ENCODE assay signal across 8 cellular contexts in the genomic region with DNA sequence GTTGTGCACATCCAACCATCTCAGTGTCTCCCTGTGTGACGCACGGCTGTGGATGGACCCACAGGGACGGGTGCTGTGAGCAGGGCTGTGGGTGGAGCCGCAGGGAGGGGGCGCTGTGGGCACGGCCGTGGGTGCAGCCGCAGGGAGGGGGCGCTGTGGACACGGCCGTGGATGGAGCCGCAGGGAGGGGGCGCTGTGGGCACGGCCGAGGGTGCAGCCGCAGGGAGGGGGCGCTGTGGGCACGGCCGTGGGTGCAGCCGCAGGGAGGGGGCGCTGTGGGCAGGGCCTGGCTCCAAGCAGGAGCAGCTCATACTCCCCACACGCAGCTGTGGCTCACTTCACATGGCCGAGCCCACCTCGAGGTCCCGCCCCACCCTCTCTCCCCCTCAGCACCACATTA. TPM values are rescaled to one million over a fixed set of nuclear protein-coding genes. Genes with fewer than 3 reads are reported as not detected.
DNase-seq lines count a peak whose midpoint lies in the region; ATAC-seq and TF ChIP-seq lines count a peak whose summit lies in the region.

No MANE protein-coding gene starts in this region.

- POLR2A ChIA-PET in activated CD4-positive, alpha-beta memory T cell treated with anti-CD3 and anti-CD28 coated beads, Interleukin-2, amount 10 ng/mL, durations not matched to agents 7 days and 5 days (lab: Charles Lee): interaction anchor here (0.9 to 2.1 kb wide), 2 partner anchors 51 to 66 kb away, joined by 3 to 11 read pairs; a partner anchor contains a TSS

- peaks cover 1% of the 10 kb centered on the region for H3K4me1 Mint-ChIP-seq in activated CD4-positive, alpha-beta memory T cell treated with anti-CD3 and anti-CD28 coated beads, Interleukin-2, amount 10 ng/mL, durations not matched to agents 7 days and 5 days

- peak; percentile 32 for TF ChIP-seq CTCF in fibroblast of the aortic adventitia (IDR thresholded peaks at IDR 0.05; ENCODE audit: insufficient read depth, low read length)

- H3K4me3 ChIP-seq in fibroblast of the aortic adventitia (ENCODE audit: low read depth, low read length): no peak overlapping the region

- H3K36me3 Mint-ChIP-seq in activated CD4-positive, alpha-beta memory T cell treated with anti-CD3 and anti-CD28 coated beads, Interleukin-2, amount 10 ng/mL, durations not matched to agents 7 days and 5 days (ENCODE audit: low read depth): no peaks in the 10 kb centered on the region

- peak; percentile 51 for ATAC-seq in GM18505 (IDR thresholded peaks at IDR 0.05; ENCODE audit: unreplicated experiment)
- peak; percentile 59 for ATAC-seq in HG03520 (IDR thresholded peaks at IDR 0.05; ENCODE audit: unreplicated experiment)

- no peaks in the 10 kb centered on the region for H3K9me3 Mint-ChIP-seq in activated CD4-positive, alpha-beta memory T cell treated with anti-CD3 and anti-CD28 coated beads, Interleukin-2, amount 10 ng/mL, durations not matched to agents 7 days and 5 days

- TF ChIP-seq POLR2A in GM18505 (IDR thresholded peaks at IDR 0.05; ENCODE audit: borderline replicate concordance, extremely low read depth, insufficient read depth, insufficient read length): no peak

- no peak overlapping the region for H3K27ac Mint-ChIP-seq in activated CD4-positive, alpha-beta memory T cell treated with anti-CD3 and anti-CD28 coated beads, Interleukin-2, amount 10 ng/mL, durations not matched to agents 7 days and 5 days

- CTCF ChIA-PET in activated CD4-positive, alpha-beta memory T cell treated with anti-CD3 and anti-CD28 coated beads, Interleukin-2, amount 10 ng/mL, durations not matched to agents 7 days and 5 days (lab: Charles Lee): interaction anchor here (0.6 to 2.6 kb wide), 24 partner anchors 9 to 374 kb away, joined by 3 to 18 read pairs (median 5); a partner anchor contains a TSS

- H3K4me3 Mint-ChIP-seq in activated CD4-positive, alpha-beta memory T cell treated with anti-CD3 and anti-CD28 coated beads, Interleukin-2, amount 10 ng/mL, durations not matched to agents 7 days and 5 days: no peak overlapping the region

- peak; percentile 92 for DNase-seq in Ammon's horn (ENCODE audit: low spot score)
- peak; percentile 73 for DNase-seq in activated CD4-positive, alpha-beta memory T cell treated with anti-CD3 and anti-CD28 coated beads, Interleukin-2, amount 10 ng/mL, durations not matched to agents 7 days and 5 days
- DNase-seq in fibroblast of the aortic adventitia (ENCODE audit: low read depth): peak; percentile 33
- peak; percentile 85 for DNase-seq in occipital lobe (lab: John Stamatoyannopoulos, UW)
- DNase-seq in NCI-H226: no peak
- DNase-seq in SW 1271 (lab: John Stamatoyannopoulos, UW): no peak

- H3K27me3 Mint-ChIP-seq in activated CD4-positive, alpha-beta memory T cell treated with anti-CD3 and anti-CD28 coated beads, Interleukin-2, amount 10 ng/mL, durations not matched to agents 7 days and 5 days: peaks cover 4% of the 10 kb centered on the region

RNA-seq across cellular contexts. Expression of a gene that starts 6.0 kb away (rescaled TPM):
- total RNA-seq in activated CD4-positive, alpha-beta memory T cell treated with anti-CD3 and anti-CD28 coated beads, Interleukin-2, amount 10 ng/mL, durations not matched to agents 7 days and 5 days: 10 to 100 TPM; 13.4 to 14.2 TPM
- 3.0 and 5.8 TPM in 2 replicates for total RNA-seq in fibroblast of the aortic adventitia (ENCODE audit: low replicate concordance)
- 21.8 TPM for total RNA-seq in occipital lobe

RNA-seq across cellular contexts. Expression of a gene that starts 14.7 kb away (rescaled TPM):
- 1 to 10 TPM; 4.8 to 5.8 TPM for total RNA-seq in activated CD4-positive, alpha-beta memory T cell treated with anti-CD3 and anti-CD28 coated beads, Interleukin-2, amount 10 ng/mL, durations not matched to agents 7 days and 5 days
- total RNA-seq in fibroblast of the aortic adventitia (ENCODE audit: low replicate concordance): 28.0 and 35.5 TPM in 2 replicates
- total RNA-seq in occipital lobe: 11.4 TPM

RNA-seq across cellular contexts. Expression of a gene that starts 25.1 kb away (rescaled TPM):
- 10 to 100 TPM; 83.7 to 90.0 TPM for total RNA-seq in activated CD4-positive, alpha-beta memory T cell treated with anti-CD3 and anti-CD28 coated beads, Interleukin-2, amount 10 ng/mL, durations not matched to agents 7 days and 5 days
- 15.4 and 26.7 TPM in 2 replicates for total RNA-seq in fibroblast of the aortic adventitia (ENCODE audit: low replicate concordance)
- 19.8 TPM for total RNA-seq in occipital lobe

RNA-seq across cellular contexts. Expression of a gene that starts 31.3 kb away (rescaled TPM):
- 10 to 100 TPM; 21.5 to 23.5 TPM for total RNA-seq in activated CD4-positive, alpha-beta memory T cell treated with anti-CD3 and anti-CD28 coated beads, Interleukin-2, amount 10 ng/mL, durations not matched to agents 7 days and 5 days
- total RNA-seq in fibroblast of the aortic adventitia (ENCODE audit: low replicate concordance) (130 and 218 TPM in 2 replicates), occipital lobe (46.0 TPM)

RNA-seq across cellular contexts. Expression of a gene that starts 31.3 kb away (rescaled TPM):
- total RNA-seq in activated CD4-positive, alpha-beta memory T cell treated with anti-CD3 and anti-CD28 coated beads, Interleukin-2, amount 10 ng/mL, durations not matched to agents 7 days and 5 days: 10 to 100 TPM; 50.6 to 53.9 TPM
- total RNA-seq in fibroblast of the aortic adventitia (ENCODE audit: low replicate concordance) (23.6 and 39.7 TPM in 2 replicates), occipital lobe (34.0 TPM)

Comparison
In these comparisons a context has a peak if more than half of its experiments do, and no peak if none do; other contexts are left out.
1. DNase-seq: peak in Ammon's horn (single experiment), activated CD4-positive, alpha-beta memory T cell treated with anti-CD3 and anti-CD28 coated beads, Interleukin-2, amount 10 ng/mL, durations not matched to agents 7 days and 5 days (single experiment), fibroblast of the aortic adventitia (single experiment) and occipital lobe (single experiment); none in NCI-H226 (single experiment) and SW 1271 (0 of 2).